19 cellular contexts compared by ENCODE assay signal in genomic region chr3:33749546-33750215, GRCh38. TPM values are rescaled to one million over a fixed set of nuclear protein-coding genes. Genes with fewer than 3 reads are reported as not detected.
DNase-seq lines count a peak whose midpoint lies in the region; TF ChIP-seq lines count a peak whose summit lies in the region.
"Had no signal": no experiment of that assay in that cellular context is flagged by ENCODE, and none has a peak within 500 bp of the region (broad histone marks: within the 10 kb centered on the region; RNA-seq: fewer than 3 reads in every experiment).

No MANE protein-coding gene starts in this region.

- no peak overlapping the region for H3K4me3 ChIP-seq in astrocyte of the spinal cord (ENCODE audit: low read depth, low read length)
- H3K4me3 ChIP-seq: lung, SJCRH30 had no signal

- in situ Hi-C loops in astrocyte of the spinal cord (cut with HindIII; ENCODE audit: low sequenced_read_pairs), result no loop called here

- DNase-seq in NCI-H82 (lab: John Stamatoyannopoulos, UW) (peak; percentile 3), NCI-H82 treated with DMSO at 0.1 percent for 48 hours (lab: John Stamatoyannopoulos, UW; ENCODE audit: unreplicated experiment) (no peak), NOMO-1 (lab: John Stamatoyannopoulos, UW; ENCODE audit: unreplicated experiment in 2 of 2) (peak; percentile 91 to 98), astrocyte of the spinal cord (ENCODE audit: low read depth, low spot score) (peak; percentile 3), non-pigmented ciliary epithelial cell (ENCODE audit: low read depth) (peak; percentile 11), cerebellum (ENCODE audit: low spot score) (no peak)
- no peak for DNase-seq in activated CD4-positive, CD25-positive, alpha-beta regulatory T cell treated with anti-CD3 and anti-CD28 coated beads, Interleukin-2, amount 50 U/mL, for 72 hours
- DNase-seq in stimulated activated CD8-positive, alpha-beta memory T cell treated with anti-CD3 and anti-CD28 coated beads, Interleukin-4, amount 100 ng/mL, for 48 hours, result no peak
- DNase-seq: activated B cell treated with CpG ODN at 0.5 μM for 24 hours; activated T-cell treated with anti-CD3 and anti-CD28 coated beads for 4 hours; aorta; hypothalamus; NCI-H1105; NCI-H524; occipital lobe; SJCRH30; stimulated activated CD4-positive, alpha-beta T cell treated with anti-CD3 and anti-CD28 coated beads, Interleukin-12 subunit alpha, Interleukin-12 subunit beta, amount 100 ng/mL, for 4 hours; trophoblast cell had no signal

- no peak for TF ChIP-seq CTCF in astrocyte of the spinal cord (IDR thresholded peaks at IDR 0.05; ENCODE audit: low read depth, low read length)

RNA-seq across cellular contexts. Expression of gene CLASP2, which starts 31.6 kb away (rescaled TPM):
- 697 TPM for total RNA-seq in cerebellum

RNA-seq across cellular contexts. Expression of gene PDCD6IP, which starts 48.7 kb away (rescaled TPM):
- 172 TPM for total RNA-seq in cerebellum

Comparison
In these comparisons a context has a peak if more than half of its experiments do, and no peak if none do; other contexts are left out.
1. DNase-seq: peak in NCI-H82 (single experiment), NOMO-1 (2 of 2), astrocyte of the spinal cord (single experiment) and non-pigmented ciliary epithelial cell (single experiment); none in NCI-H82 treated with DMSO at 0.1 percent for 48 hours (single experiment), cerebellum (single experiment), activated CD4-positive, CD25-positive, alpha-beta regulatory T cell treated with anti-CD3 and anti-CD28 coated beads, Interleukin-2, amount 50 U/mL, for 72 hours (single experiment) and stimulated activated CD8-positive, alpha-beta memory T cell treated with anti-CD3 and anti-CD28 coated beads, Interleukin-4, amount 100 ng/mL, for 48 hours (single experiment).